In the genomic region with DNA sequence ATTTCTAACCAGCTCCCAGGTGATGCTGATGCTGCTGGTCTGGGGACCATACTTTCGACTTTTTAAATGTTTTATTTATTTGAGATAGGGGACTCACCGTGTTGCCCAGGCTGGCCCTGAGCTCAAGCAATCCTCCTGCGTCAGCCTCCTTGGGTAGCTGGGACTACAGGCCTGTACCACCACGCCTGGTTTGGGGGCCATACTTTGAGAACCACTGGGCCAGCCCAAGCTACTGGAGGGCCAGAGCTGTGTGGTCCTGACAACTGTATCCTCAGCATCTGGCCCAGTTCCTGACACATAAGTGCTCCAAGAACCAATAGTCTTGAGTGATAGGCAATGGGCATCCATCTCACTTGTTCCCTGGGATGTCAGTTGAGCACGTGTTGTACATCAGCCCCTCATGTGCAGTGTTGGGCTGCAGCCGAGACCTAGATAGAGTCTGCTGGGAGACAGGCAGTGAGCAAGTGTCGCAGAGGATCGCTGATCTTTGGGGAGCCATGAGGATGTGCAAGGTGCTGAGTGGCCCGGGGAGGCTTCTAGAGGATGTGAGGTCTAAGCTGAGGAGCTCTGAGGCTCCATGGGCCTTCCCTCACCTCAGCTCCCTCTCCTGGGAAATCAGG, we compare ENCODE assay signal across 1 cellular context.
TF ChIP-seq lines count a peak whose summit lies in the region.

No MANE protein-coding gene starts in this region.

TF ChIP-seq in WTC11, 78 proteins besides CTCF, POLR2A, EP300 and RAD21 (continued from another document):
- TF ChIP-seq, protein P1, sequence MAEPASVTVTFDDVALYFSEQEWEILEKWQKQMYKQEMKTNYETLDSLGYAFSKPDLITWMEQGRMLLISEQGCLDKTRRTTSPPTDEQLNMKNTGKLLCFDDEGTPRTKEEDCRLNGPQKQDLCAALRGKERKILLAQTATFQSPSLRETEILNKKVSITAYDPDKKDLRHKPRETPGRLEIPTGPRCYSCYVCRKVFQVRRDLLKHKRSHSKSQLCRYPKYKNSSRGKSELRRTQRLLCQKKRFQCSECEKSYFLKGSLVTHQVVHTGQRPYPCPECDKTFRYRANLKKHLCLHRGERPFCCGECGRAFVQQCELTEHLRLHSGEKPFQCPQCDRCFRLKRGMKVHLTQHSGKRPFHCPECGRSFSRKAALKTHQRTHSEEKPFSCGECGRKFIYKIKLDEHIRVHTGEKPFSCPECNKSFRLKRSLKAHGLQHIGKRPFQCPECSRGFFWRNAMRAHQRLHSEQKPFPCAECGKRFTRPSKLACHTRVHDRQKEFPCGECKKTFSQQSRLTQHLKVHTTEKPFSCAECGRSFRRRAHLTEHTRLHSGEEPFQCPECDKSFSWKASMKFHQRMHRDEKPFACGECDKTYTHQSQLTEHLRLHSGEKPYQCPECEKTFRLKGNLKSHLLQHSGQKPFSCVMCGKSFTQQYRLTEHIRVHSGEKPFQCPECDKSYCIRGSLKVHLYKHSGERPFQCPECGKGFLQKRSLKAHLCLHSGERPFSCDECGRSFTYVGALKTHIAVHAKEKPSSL (CRISPR knock-in tag; conservative IDR thresholded peaks at IDR 0.05): no peak
